Comparison of ENCODE assay signal across 1 cellular context in genomic region chr15:75172168-75172841, GRCh38.
TF ChIP-seq lines count a peak whose summit lies in the region.

No MANE protein-coding gene starts in this region.

TF ChIP-seq in K562, 482 proteins besides CTCF, POLR2A, EP300 and RAD21:
- TF ChIP-seq MYC (IDR thresholded peaks at IDR 0.05; ENCODE audit: low read depth, low read length) (no peak), MYC (CRISPR knock-in tag; IDR thresholded peaks at IDR 0.05; ENCODE audit: borderline replicate concordance, low read depth) (peak; percentile 34; the same call in 1 of the 2 replicates), ZNF217 (CRISPR knock-in tag; IDR thresholded peaks at IDR 0.05) (no peak), NFIC (IDR thresholded peaks at IDR 0.05) (peak; percentile 50; the same call in 1 of the 2 replicates), SIX5 (IDR thresholded peaks at IDR 0.05; ENCODE audit: borderline replicate concordance in 1 of 2, insufficient read depth in 1 of 2, low read depth in 1 of 2, low read length in 2 of 2) (no peak), SRSF1 (IDR thresholded peaks at IDR 0.05; ENCODE audit: low read depth, low read length) (no peak), SIRT6 (IDR thresholded peaks at IDR 0.05; ENCODE audit: low read depth, low read length) (no peak), MEIS2 (IDR thresholded peaks at IDR 0.05; ENCODE audit: partially characterized antibody) (peak; percentile 65)
